Comparison of ENCODE assay signal across 8 cellular contexts in the genomic region with DNA sequence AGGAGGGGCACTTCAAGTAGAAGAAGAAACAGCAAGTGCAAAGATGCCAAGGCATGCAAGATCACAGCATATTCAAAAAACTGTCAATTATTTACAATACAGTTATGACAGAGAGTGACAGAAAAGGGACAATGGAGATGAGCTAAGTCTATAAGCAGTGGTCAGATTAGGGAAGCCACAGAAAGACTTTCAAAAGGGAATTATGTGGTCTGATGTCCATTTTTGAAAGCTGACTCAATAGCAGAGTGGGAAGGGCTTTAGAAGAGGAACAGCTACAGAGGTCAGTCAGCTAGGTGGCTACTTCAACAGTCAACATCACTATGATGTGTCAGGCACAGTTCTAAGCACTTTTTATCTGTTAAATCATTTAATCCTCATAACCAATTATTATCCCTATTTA. TPM values are rescaled to one million over a fixed set of nuclear protein-coding genes. Genes with fewer than 3 reads are reported as not detected.
DNase-seq lines count a peak whose midpoint lies in the region; ATAC-seq lines count a peak whose summit lies in the region.

No MANE protein-coding gene starts in this region.

- DNase-seq in NOMO-1 treated with DMSO at 0.1 percent for 48 hours (lab: John Stamatoyannopoulos, UW; ENCODE audit: unreplicated experiment), result peak; percentile 83
- no peak for DNase-seq in NOMO-1 treated with dmso at 0.1 percent for 144 hours (lab: John Stamatoyannopoulos, UW; ENCODE audit: unreplicated experiment)
- DNase-seq in RKO (ENCODE audit: low spot score), result peak; percentile 19
- peak; percentile 76 for DNase-seq in myocyte (ENCODE audit: low read depth)
- DNase-seq in activated naive CD4-positive, alpha-beta T cell treated with anti-CD3 and anti-CD28 coated beads, Interleukin-2, amount 50 U/mL, for 16 hours, result no peak
- no peak for DNase-seq in hypothalamus (lab: John Stamatoyannopoulos, UW)
- no peak for DNase-seq in C1 segment of cervical spinal cord (lab: John Stamatoyannopoulos, UW)

- ATAC-seq in HG02759 (IDR thresholded peaks at IDR 0.05; ENCODE audit: unreplicated experiment), result peak; percentile 86

RNA-seq across cellular contexts. Expression of gene SPOCK2, which starts 45.2 kb away (rescaled TPM):
- 0.78 and 1.9 TPM in 2 replicates for total RNA-seq in myocyte
- 0.43 TPM for polyA plus RNA-seq in myocyte (2012)

Comparison
In these comparisons a context has a peak if more than half of its experiments do, and no peak if none do; other contexts are left out.
1. DNase-seq: peak in NOMO-1 treated with DMSO at 0.1 percent for 48 hours (single experiment), RKO (single experiment) and myocyte (single experiment); none in NOMO-1 treated with dmso at 0.1 percent for 144 hours (single experiment), activated naive CD4-positive, alpha-beta T cell treated with anti-CD3 and anti-CD28 coated beads, Interleukin-2, amount 50 U/mL, for 16 hours (single experiment), hypothalamus (0 of 51) and C1 segment of cervical spinal cord (0 of 14).